10 cellular contexts compared by ENCODE assay signal in the genomic region with DNA sequence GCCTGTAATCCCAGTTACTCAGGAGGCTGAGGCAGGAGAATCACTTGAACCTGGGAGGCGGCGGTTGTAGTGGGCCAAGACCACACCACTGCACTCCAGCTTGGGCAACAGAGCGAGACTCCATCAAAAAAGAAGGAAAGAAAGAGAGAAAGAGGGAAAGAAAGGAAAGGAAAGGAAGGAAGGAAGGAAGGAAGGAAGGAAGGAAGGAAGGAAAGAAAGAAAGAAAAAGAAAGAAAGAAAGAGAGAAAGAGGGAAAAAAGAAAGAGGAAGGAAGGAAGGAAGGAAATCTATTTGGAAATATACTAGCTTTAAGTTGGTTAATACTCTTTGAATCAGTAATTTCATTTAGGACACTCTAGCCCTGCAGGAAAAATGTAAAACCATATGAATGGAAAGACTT. TPM values are rescaled to one million over a fixed set of nuclear protein-coding genes. Genes with fewer than 3 reads are reported as not detected.
DNase-seq lines count a peak whose midpoint lies in the region; ATAC-seq, FAIRE-seq and TF ChIP-seq lines count a peak whose summit lies in the region.
"Not testable (repeated sequence)": the region's sequence is repeated elsewhere in the genome, so short reads cannot be mapped to it uniquely, and the experiment has no call there.
"Had no signal": no experiment of that assay in that cellular context is flagged by ENCODE, and none has a peak within 500 bp of the region (broad histone marks: within the 10 kb centered on the region; RNA-seq: fewer than 3 reads in every experiment).

No MANE protein-coding gene starts in this region.

- not testable (repeated sequence) for H3K9ac ChIP-seq in K562 (ENCODE audit: insufficient read depth in 1 of 2, low read depth in 2 of 2, low read length in 2 of 2)

- not testable (repeated sequence) for H3K9me1 ChIP-seq in K562 (ENCODE audit: control insufficient read depth, insufficient read depth, low read length)

- not testable (repeated sequence) for TF ChIP-seq CTCF in A673 (conservative IDR thresholded peaks at IDR 0.05; ENCODE audit: low read depth, low read length); K562 (IDR thresholded peaks at IDR 0.05 in 2 of 3, conservative IDR thresholded peaks at IDR 0.05 in 1 of 3; ENCODE audit: insufficient read depth in 2 of 3, low read depth in 1 of 3, low read length in 3 of 3)

- H3K27me3 ChIP-seq in A673 (replicated peaks; ENCODE audit: insufficient read depth, low read depth, low read length, poor library complexity); K562 (ENCODE audit: control insufficient read depth in 2 of 2, insufficient read depth in 2 of 2, low read length in 2 of 2): not testable (repeated sequence)

- in situ Hi-C loops in K562 (cut with MboI) = not testable (repeated sequence)

- TF ChIP-seq EP300 in K562 (IDR thresholded peaks at IDR 0.05; ENCODE audit: low read length) = not testable (repeated sequence)

- peak; percentile 62 for DNase-seq in A673 (ENCODE audit: low spot score)
- not testable (repeated sequence) for DNase-seq in T-helper 17 cell; activated CD8-positive, alpha-beta memory T cell treated with anti-CD3 and anti-CD28 coated beads, Interleukin-2, amount 10 ng/mL, durations not matched to agents 7 days and 5 days; K562 (ENCODE audit: extremely low read depth in 1 of 4, low spot score in 3 of 4); stimulated activated effector memory CD8-positive, alpha-beta T cell treated with anti-CD3 and anti-CD28 coated beads, Interleukin-12 subunit alpha, Interleukin-12 subunit beta, amount 100 ng/mL, for 72 hours (ENCODE audit: low spot score in 2 of 2)

- ATAC-seq in T-helper 17 cell; activated CD8-positive, alpha-beta memory T cell treated with anti-CD3 and anti-CD28 coated beads, Interleukin-2, amount 10 ng/mL, durations not matched to agents 7 days and 5 days; activated T-helper 17 cell treated with anti-CD3 and anti-CD28 coated beads, Interleukin-2, amount 50 U/mL, for 72 hours (replicated peaks); K562; stimulated activated effector memory CD8-positive, alpha-beta T cell treated with anti-CD3 and anti-CD28 coated beads, Interleukin-12 subunit alpha, Interleukin-12 subunit beta, amount 100 ng/mL, for 72 hours: not testable (repeated sequence)

- POLR2A ChIA-PET in A673 (lab: Charles Lee; ENCODE audit: low non-redundant PET) = interaction anchor here (0.7 kb wide), 1 partner anchor 399 kb away, joined by 3 read pairs; a partner anchor contains a TSS
- POLR2A ChIA-PET in K562 (lab: Yijun Ruan, JAX) = not testable (repeated sequence)

- not testable (repeated sequence) for H3K27me3 Mint-ChIP-seq in T-helper 17 cell; activated CD8-positive, alpha-beta memory T cell treated with anti-CD3 and anti-CD28 coated beads, Interleukin-2, amount 10 ng/mL, durations not matched to agents 7 days and 5 days; activated T-helper 17 cell treated with anti-CD3 and anti-CD28 coated beads, Interleukin-2, amount 50 U/mL, for 72 hours

- H2AFZ ChIP-seq in K562 (ENCODE audit: low read depth, low read length) = not testable (repeated sequence)

- H3K27ac ChIP-seq in A673 (ENCODE audit: low read depth, low read length, poor library complexity, severe bottlenecking); K562 (ENCODE audit: extremely low read depth, low read depth, low read length): not testable (repeated sequence)

- no CpG with 5 or more reads among the region's 3 CpGs for WGBS in K562 (ENCODE audit: insufficient coverage, low coverage, missing lambda C conversion rate)

- peaks cover 18% of the 10 kb centered on the region for H3K4me1 ChIP-seq in A673 (ENCODE audit: insufficient read depth, low read length, poor library complexity, severe bottlenecking)
- H3K4me1 ChIP-seq in K562 (replicated peaks in 1 of 2; ENCODE audit: control insufficient read depth in 2 of 2, insufficient read depth in 2 of 2, low read length in 2 of 2) = not testable (repeated sequence)

- H3K9me3 Mint-ChIP-seq in activated CD8-positive, alpha-beta memory T cell treated with anti-CD3 and anti-CD28 coated beads, Interleukin-2, amount 10 ng/mL, durations not matched to agents 7 days and 5 days (ENCODE audit: low read depth); activated T-helper 17 cell treated with anti-CD3 and anti-CD28 coated beads, Interleukin-2, amount 50 U/mL, for 72 hours; stimulated activated effector memory CD8-positive, alpha-beta T cell treated with anti-CD3 and anti-CD28 coated beads, Interleukin-12 subunit alpha, Interleukin-12 subunit beta, amount 100 ng/mL, for 72 hours: not testable (repeated sequence)

- not testable (repeated sequence) for H4K20me1 ChIP-seq in K562 (replicated peaks; ENCODE audit: control insufficient read depth, insufficient read depth, low read length)

- peaks cover 35% of the 10 kb centered on the region for H3K36me3 ChIP-seq in A673 (ENCODE audit: insufficient read depth, low read length, poor library complexity, severe bottlenecking)
- not testable (repeated sequence) for H3K36me3 ChIP-seq in K562 (ENCODE audit: control insufficient read depth, insufficient read depth, low read length)

- peak overlapping the region; percentile 79 for H3K27ac Mint-ChIP-seq in T-helper 17 cell
- H3K27ac Mint-ChIP-seq in activated CD8-positive, alpha-beta memory T cell treated with anti-CD3 and anti-CD28 coated beads, Interleukin-2, amount 10 ng/mL, durations not matched to agents 7 days and 5 days = peak overlapping the region; percentile 28
- peak overlapping the region; percentile 30 for H3K27ac Mint-ChIP-seq in activated T-helper 17 cell treated with anti-CD3 and anti-CD28 coated beads, Interleukin-2, amount 50 U/mL, for 72 hours
- H3K27ac Mint-ChIP-seq in stimulated activated effector memory CD8-positive, alpha-beta T cell treated with anti-CD3 and anti-CD28 coated beads, Interleukin-12 subunit alpha, Interleukin-12 subunit beta, amount 100 ng/mL, for 72 hours = peak overlapping the region; percentile 46

- TF ChIP-seq POLR2A in K562 (conservative IDR thresholded peaks at IDR 0.05) = not testable (repeated sequence)

- CTCF ChIA-PET in A673 (lab: Charles Lee) = interaction anchor here (0.6 kb wide), 1 partner anchor 15 kb away, joined by 4 read pairs; no protein-coding TSS in a partner anchor
- CTCF ChIA-PET in activated CD8-positive, alpha-beta memory T cell treated with anti-CD3 and anti-CD28 coated beads, Interleukin-2, amount 10 ng/mL, durations not matched to agents 7 days and 5 days (lab: Charles Lee); K562 (lab: Yijun Ruan, JAX; ENCODE audit: low intra/inter-chr PET ratio): not testable (repeated sequence)

- H3K4me3 Mint-ChIP-seq in T-helper 17 cell; activated CD8-positive, alpha-beta memory T cell treated with anti-CD3 and anti-CD28 coated beads, Interleukin-2, amount 10 ng/mL, durations not matched to agents 7 days and 5 days; activated T-helper 17 cell treated with anti-CD3 and anti-CD28 coated beads, Interleukin-2, amount 50 U/mL, for 72 hours; stimulated activated effector memory CD8-positive, alpha-beta T cell treated with anti-CD3 and anti-CD28 coated beads, Interleukin-12 subunit alpha, Interleukin-12 subunit beta, amount 100 ng/mL, for 72 hours: not testable (repeated sequence)

- H3K4me1 Mint-ChIP-seq in T-helper 17 cell = peaks cover 12% of the 10 kb centered on the region
- not testable (repeated sequence) for H3K4me1 Mint-ChIP-seq in activated CD8-positive, alpha-beta memory T cell treated with anti-CD3 and anti-CD28 coated beads, Interleukin-2, amount 10 ng/mL, durations not matched to agents 7 days and 5 days; activated T-helper 17 cell treated with anti-CD3 and anti-CD28 coated beads, Interleukin-2, amount 50 U/mL, for 72 hours; stimulated activated effector memory CD8-positive, alpha-beta T cell treated with anti-CD3 and anti-CD28 coated beads, Interleukin-12 subunit alpha, Interleukin-12 subunit beta, amount 100 ng/mL, for 72 hours

- not testable (repeated sequence) for BruUV-seq in A673 (replicated peaks; lab: Mats Ljungman, UMichigan); K562 (replicated peaks; lab: Mats Ljungman, UMichigan)

- intact Hi-C loops in A673 (cut with micrococcal nuclease; ENCODE audit: unreplicated experiment); K562 (cut with micrococcal nuclease): not testable (repeated sequence)

- H3K4me3 ChIP-seq in A673 (ENCODE audit: low read depth, low read length, poor library complexity, severe bottlenecking); K562: not testable (repeated sequence)

- TF ChIP-seq RAD21 in K562 (CRISPR knock-in tag; conservative IDR thresholded peaks at IDR 0.05 in 1 of 2, IDR thresholded peaks at IDR 0.05 in 1 of 2) = not testable (repeated sequence)

- FAIRE-seq in K562 (lab: Jason Lieb, UNC) = not testable (repeated sequence)

- H3K79me2 ChIP-seq in K562 (ENCODE audit: control insufficient read depth, insufficient read depth, low read length) = not testable (repeated sequence)

- not testable (repeated sequence) for H3K9me3 ChIP-seq in A673 (ENCODE audit: low read depth, low read length, poor library complexity, severe bottlenecking); T-helper 17 cell (ENCODE audit: control insufficient read depth, low read length, poor library complexity, severe bottlenecking); K562 (replicated peaks; ENCODE audit: control insufficient read depth, insufficient read depth, low read depth, low read length)

- not testable (repeated sequence) for H3K4me2 ChIP-seq in K562 (ENCODE audit: insufficient read depth, low read length)

- H3K36me3 Mint-ChIP-seq in T-helper 17 cell (ENCODE audit: low read depth) = not testable (repeated sequence)
- peaks cover 51% of the 10 kb centered on the region for H3K36me3 Mint-ChIP-seq in activated CD8-positive, alpha-beta memory T cell treated with anti-CD3 and anti-CD28 coated beads, Interleukin-2, amount 10 ng/mL, durations not matched to agents 7 days and 5 days
- peaks cover 100% of the 10 kb centered on the region for H3K36me3 Mint-ChIP-seq in activated T-helper 17 cell treated with anti-CD3 and anti-CD28 coated beads, Interleukin-2, amount 50 U/mL, for 72 hours (ENCODE audit: low read depth)
- H3K36me3 Mint-ChIP-seq in stimulated activated effector memory CD8-positive, alpha-beta T cell treated with anti-CD3 and anti-CD28 coated beads, Interleukin-12 subunit alpha, Interleukin-12 subunit beta, amount 100 ng/mL, for 72 hours = peaks cover 100% of the 10 kb centered on the region

RNA-seq across cellular contexts. Expression of a gene that starts 34.9 kb away (rescaled TPM):
- 139 and 151 TPM in 2 replicates for total RNA-seq in A673 (2021)
- 100 to 1,000 TPM; 127 to 164 TPM for total RNA-seq in T-helper 17 cell
- 100 to 1,000 TPM; 182 to 219 TPM for total RNA-seq in activated CD8-positive, alpha-beta memory T cell treated with anti-CD3 and anti-CD28 coated beads, Interleukin-2, amount 10 ng/mL, durations not matched to agents 7 days and 5 days
- total RNA-seq in activated T-helper 17 cell treated with anti-CD3 and anti-CD28 coated beads, Interleukin-2, amount 50 U/mL, for 72 hours = 100 to 1,000 TPM; 161 to 244 TPM
- 58.7 and 125 TPM in 2 replicates for total RNA-seq in K562 (2011; cell fraction: chromatin; rRNA removed; ENCODE audit: low replicate concordance)
- 30.7 and 35.2 TPM in 2 replicates for total RNA-seq in K562 (2011; cell fraction: nucleolus; rRNA removed)
- total RNA-seq in K562 (2011; cell fraction: nucleoplasm; rRNA removed) = 52.3 and 75.5 TPM in 2 replicates
- 9.9 and 11.5 TPM in 2 replicates for total RNA-seq in K562 (2014; rRNA removed)
- total RNA-seq in K562 (2014; rRNA removed; fragmentation: Illumina TruSeq; extraction: Trizol) = 25.2 and 26.4 TPM in 2 replicates
- 22.0 and 23.8 TPM in 2 replicates for total RNA-seq in K562 (2015; rRNA removed; fragmentation: Illumina TruSeq; extraction: Trizol)
- total RNA-seq in K562 (2021) = 16.0 and 18.6 TPM in 2 replicates
- 16.0 and 20.8 TPM in 2 replicates for polyA plus RNA-seq in K562 (2011; rRNA removed)
- 8.3 and 10.2 TPM in 2 replicates for polyA plus RNA-seq in K562 (2011; cell fraction: cytosol; rRNA removed)
- 61.8 and 88.2 TPM in 2 replicates for polyA plus RNA-seq in K562 (2011; cell fraction: nucleus; rRNA removed)
- polyA plus RNA-seq in K562 (2012) = 16.8 and 17.4 TPM in 2 replicates
- 18.3 and 25.5 TPM in 2 replicates for polyA plus RNA-seq in K562 (2014; fragmentation: Illumina TruSeq; extraction: Trizol)
- 10 to 100 TPM; 17.4 to 18.3 TPM for polyA plus RNA-seq in K562 (2014; fragmentation: Nextera tagmentation; extraction: Ambion mirVana)
- polyA plus RNA-seq in K562 (2014; rRNA removed) = 20.6 and 23.1 TPM in 2 replicates
- 22.6 and 27.3 TPM in 2 replicates for polyA minus RNA-seq in K562 (2011; rRNA and poly(A)+ RNA removed)
- polyA minus RNA-seq in K562 (2011; cell fraction: cytosol; rRNA and poly(A)+ RNA removed) = 6.9 and 7.1 TPM in 2 replicates
- 27.2 and 38.7 TPM in 2 replicates for polyA minus RNA-seq in K562 (2011; cell fraction: nucleus; rRNA and poly(A)+ RNA removed)

RNA-seq across cellular contexts. Expression of a gene that starts 49.1 kb away (rescaled TPM):
- total RNA-seq in A673 (2021) = 9.5 and 11.7 TPM in 2 replicates
- total RNA-seq in T-helper 17 cell = not detected
- total RNA-seq in activated CD8-positive, alpha-beta memory T cell treated with anti-CD3 and anti-CD28 coated beads, Interleukin-2, amount 10 ng/mL, durations not matched to agents 7 days and 5 days = under 1 TPM; 0.26 to 0.68 TPM
- total RNA-seq in activated T-helper 17 cell treated with anti-CD3 and anti-CD28 coated beads, Interleukin-2, amount 50 U/mL, for 72 hours = 1 to 10 TPM in 1 of 2 donors, not detected in 1; 1.4 TPM
- not detected in 2 replicates for total RNA-seq in K562 (2011; cell fraction: chromatin; rRNA removed; ENCODE audit: low replicate concordance)
- total RNA-seq in K562 (2011; cell fraction: nucleolus; rRNA removed) = not detected in 2 replicates
- total RNA-seq in K562 (2011; cell fraction: nucleoplasm; rRNA removed) = not detected in 2 replicates
- total RNA-seq in K562 (2014; rRNA removed) = not detected in 2 replicates
- not detected in 2 replicates for total RNA-seq in K562 (2014; rRNA removed; fragmentation: Illumina TruSeq; extraction: Trizol)
- total RNA-seq in K562 (2015; rRNA removed; fragmentation: Illumina TruSeq; extraction: Trizol) = not detected in 2 replicates
- total RNA-seq in K562 (2021) = not detected in 2 replicates
- polyA plus RNA-seq in K562 (2011; rRNA removed) = not detected in 2 replicates
- polyA plus RNA-seq in K562 (2011; cell fraction: cytosol; rRNA removed) = not detected in 2 replicates
- not detected in 2 replicates for polyA plus RNA-seq in K562 (2011; cell fraction: nucleus; rRNA removed)
- not detected in 2 replicates for polyA plus RNA-seq in K562 (2012)
- not detected in 2 replicates for polyA plus RNA-seq in K562 (2014; fragmentation: Illumina TruSeq; extraction: Trizol)
- polyA plus RNA-seq in K562 (2014; fragmentation: Nextera tagmentation; extraction: Ambion mirVana) = not detected
- polyA plus RNA-seq in K562 (2014; rRNA removed) = not detected in 2 replicates
- not detected in 2 replicates for polyA minus RNA-seq in K562 (2011; rRNA and poly(A)+ RNA removed)
- not detected in 2 replicates for polyA minus RNA-seq in K562 (2011; cell fraction: cytosol; rRNA and poly(A)+ RNA removed)
- polyA minus RNA-seq in K562 (2011; cell fraction: nucleus; rRNA and poly(A)+ RNA removed) = not detected in 2 replicates
- total RNA-seq: CD4-positive, CD25-positive, alpha-beta regulatory T cell had no signal
- polyA plus RNA-seq: CD14-positive monocyte; CD4-positive, alpha-beta memory T cell; CD4-positive, CD25-positive, alpha-beta regulatory T cell; CD8-positive, alpha-beta memory T cell had no signal

RNA-seq across cellular contexts. Expression of a gene that starts 50.3 kb away (rescaled TPM):
- total RNA-seq in A673 (2021) = 12.0 and 15.8 TPM in 2 replicates
- total RNA-seq in T-helper 17 cell = 1 to 10 TPM; 4.0 to 4.8 TPM
- 10 to 100 TPM; 12.3 to 13.1 TPM for total RNA-seq in activated CD8-positive, alpha-beta memory T cell treated with anti-CD3 and anti-CD28 coated beads, Interleukin-2, amount 10 ng/mL, durations not matched to agents 7 days and 5 days
- total RNA-seq in activated T-helper 17 cell treated with anti-CD3 and anti-CD28 coated beads, Interleukin-2, amount 50 U/mL, for 72 hours = 10 to 100 TPM in 1 of 2 donors, 1 to 10 TPM in 1; 9.9 to 11.3 TPM
- 0.35 and 0.74 TPM in 2 replicates for total RNA-seq in K562 (2011; cell fraction: chromatin; rRNA removed; ENCODE audit: low replicate concordance)
- 0.53 and 1.0 TPM in 2 replicates for total RNA-seq in K562 (2011; cell fraction: nucleolus; rRNA removed)
- 0.29 and 1.9 TPM in 2 replicates for total RNA-seq in K562 (2011; cell fraction: nucleoplasm; rRNA removed)
- total RNA-seq in K562 (2014; rRNA removed) = 0.50 and 0.73 TPM in 2 replicates
- total RNA-seq in K562 (2014; rRNA removed; fragmentation: Illumina TruSeq; extraction: Trizol) = 0.11 and 0.13 TPM in 2 replicates
- total RNA-seq in K562 (2015; rRNA removed; fragmentation: Illumina TruSeq; extraction: Trizol) = 0.11 and 0.36 TPM in 2 replicates
- 1.4 TPM in 2 replicates for total RNA-seq in K562 (2021)
- polyA plus RNA-seq in K562 (2011; rRNA removed) = 0.06 and 0.09 TPM in 2 replicates
- polyA plus RNA-seq in K562 (2011; cell fraction: cytosol; rRNA removed) = 0.21 and 0.57 TPM in 2 replicates
- 0.15 and 0.51 TPM in 2 replicates for polyA plus RNA-seq in K562 (2011; cell fraction: nucleus; rRNA removed)
- polyA plus RNA-seq in K562 (2012) = 1.8 and 2.8 TPM in 2 replicates
- 0.33 and 0.58 TPM in 2 replicates for polyA plus RNA-seq in K562 (2014; fragmentation: Illumina TruSeq; extraction: Trizol)
- under 1 TPM in 1 of 2 experiments, not detected in 1; 0.04 TPM for polyA plus RNA-seq in K562 (2014; fragmentation: Nextera tagmentation; extraction: Ambion mirVana)
- 0.82 and 0.94 TPM in 2 replicates for polyA plus RNA-seq in K562 (2014; rRNA removed)
- polyA minus RNA-seq in K562 (2011; rRNA and poly(A)+ RNA removed) = 0.09 and 0.11 TPM in 2 replicates
- 0.73 and 1.7 TPM in 2 replicates for polyA minus RNA-seq in K562 (2011; cell fraction: cytosol; rRNA and poly(A)+ RNA removed)
- polyA minus RNA-seq in K562 (2011; cell fraction: nucleus; rRNA and poly(A)+ RNA removed) = 0.40 and 0.44 TPM in 2 replicates

RNA-seq across cellular contexts. Expression of a gene that starts 50.6 kb away (rescaled TPM):
- 200 and 204 TPM in 2 replicates for total RNA-seq in A673 (2021)
- total RNA-seq in T-helper 17 cell = 10 to 100 TPM; 47.1 to 58.0 TPM
- 100 to 1,000 TPM; 157 to 221 TPM for total RNA-seq in activated CD8-positive, alpha-beta memory T cell treated with anti-CD3 and anti-CD28 coated beads, Interleukin-2, amount 10 ng/mL, durations not matched to agents 7 days and 5 days
- 100 to 1,000 TPM; 154 to 206 TPM for total RNA-seq in activated T-helper 17 cell treated with anti-CD3 and anti-CD28 coated beads, Interleukin-2, amount 50 U/mL, for 72 hours
- total RNA-seq in K562 (2011; cell fraction: chromatin; rRNA removed; ENCODE audit: low replicate concordance) = 141 and 259 TPM in 2 replicates
- 126 and 137 TPM in 2 replicates for total RNA-seq in K562 (2011; cell fraction: nucleolus; rRNA removed)
- total RNA-seq in K562 (2011; cell fraction: nucleoplasm; rRNA removed) = 101 and 111 TPM in 2 replicates
- 111 and 114 TPM in 2 replicates for total RNA-seq in K562 (2014; rRNA removed)
- total RNA-seq in K562 (2014; rRNA removed; fragmentation: Illumina TruSeq; extraction: Trizol) = 50.7 and 65.3 TPM in 2 replicates
- 70.4 and 75.5 TPM in 2 replicates for total RNA-seq in K562 (2015; rRNA removed; fragmentation: Illumina TruSeq; extraction: Trizol)
- total RNA-seq in K562 (2021) = 83.0 and 87.6 TPM in 2 replicates
- polyA plus RNA-seq in K562 (2011; rRNA removed) = 49.9 and 74.6 TPM in 2 replicates
- polyA plus RNA-seq in K562 (2011; cell fraction: cytosol; rRNA removed) = 47.6 and 48.1 TPM in 2 replicates
- 197 and 264 TPM in 2 replicates for polyA plus RNA-seq in K562 (2011; cell fraction: nucleus; rRNA removed)
- polyA plus RNA-seq in K562 (2012) = 97.1 and 97.7 TPM in 2 replicates
- polyA plus RNA-seq in K562 (2014; fragmentation: Illumina TruSeq; extraction: Trizol) = 71.1 and 75.8 TPM in 2 replicates
- polyA plus RNA-seq in K562 (2014; fragmentation: Nextera tagmentation; extraction: Ambion mirVana) = 10 to 100 TPM in 1 of 2 experiments, 1 to 10 TPM in 1; 9.6 to 11.0 TPM
- polyA plus RNA-seq in K562 (2014; rRNA removed) = 82.1 and 101 TPM in 2 replicates
- polyA minus RNA-seq in K562 (2011; rRNA and poly(A)+ RNA removed) = 59.9 and 62.9 TPM in 2 replicates
- polyA minus RNA-seq in K562 (2011; cell fraction: cytosol; rRNA and poly(A)+ RNA removed) = 33.3 and 44.0 TPM in 2 replicates
- 75.4 and 82.3 TPM in 2 replicates for polyA minus RNA-seq in K562 (2011; cell fraction: nucleus; rRNA and poly(A)+ RNA removed)

Comparison
In these comparisons a context has a peak if more than half of its experiments do, and no peak if none do; other contexts are left out.
1. H3K27ac Mint-ChIP-seq: peak in every context shown above with its lines; median percentile 79 in T-helper 17 cell; 46 in stimulated activated effector memory CD8-positive, alpha-beta T cell treated with anti-CD3 and anti-CD28 coated beads, Interleukin-12 subunit alpha, Interleukin-12 subunit beta, amount 100 ng/mL, for 72 hours; 30 in activated T-helper 17 cell treated with anti-CD3 and anti-CD28 coated beads, Interleukin-2, amount 50 U/mL, for 72 hours; 28 in activated CD8-positive, alpha-beta memory T cell treated with anti-CD3 and anti-CD28 coated beads, Interleukin-2, amount 10 ng/mL, durations not matched to agents 7 days and 5 days.